In genomic region chr15:66878761-66879160, GRCh38 we compare ENCODE assay signal across 23 cellular contexts.
DNase-seq lines count a peak whose midpoint lies in the region; ATAC-seq, FAIRE-seq and TF ChIP-seq lines count a peak whose summit lies in the region.
"Had no signal": no experiment of that assay in that cellular context is flagged by ENCODE, and none has a peak within 500 bp of the region (broad histone marks: within the 10 kb centered on the region; RNA-seq: fewer than 3 reads in every experiment).

No MANE protein-coding gene starts in this region.

- H3K4me2 ChIP-seq in A549, result no peak overlapping the region
- peak overlapping the region; percentile 40 for H3K4me2 ChIP-seq in Karpas-422 (ENCODE audit: low read depth, low read length, poor library complexity, severe bottlenecking)

- H3K9me3 ChIP-seq in A549, result no peaks in the 10 kb centered on the region
- no peaks in the 10 kb centered on the region for H3K9me3 ChIP-seq in Karpas-422 (ENCODE audit: low read length)
- H3K9me3 ChIP-seq in prostate gland, result no peaks in the 10 kb centered on the region
- H3K9me3 ChIP-seq: lower lobe of right lung, ovary, uterus had no signal

- TF ChIP-seq CTCF in A549 (IDR thresholded peaks at IDR 0.05) (no peak), nephron (IDR thresholded peaks at IDR 0.05; ENCODE audit: unreplicated experiment in 3 of 3) (no peak), HFFc6 (IDR thresholded peaks at IDR 0.05) (no peak), prostate gland (IDR thresholded peaks at IDR 0.05) (no peak)

- TF ChIP-seq EP300 in A549 (IDR thresholded peaks at IDR 0.05), result no peak

- H3K4me1 ChIP-seq in A549, result peaks cover 32% of the 10 kb centered on the region
- H3K4me1 ChIP-seq in Karpas-422 (ENCODE audit: low read length), result peaks cover 65% of the 10 kb centered on the region
- H3K4me1 ChIP-seq in prostate gland (replicated peaks), result no peaks in the 10 kb centered on the region

- H3K4me3 Mint-ChIP-seq in nephron (no peak overlapping the region), HFFc6 (no peak overlapping the region)
- H3K4me3 Mint-ChIP-seq: activated naive CD4-positive, alpha-beta T cell treated with anti-CD3 and anti-CD28 coated beads, Interleukin-2, amount 10 ng/mL, durations not matched to agents 7 days and 5 days; activated T-cell treated with anti-CD3 and anti-CD28 coated beads, Interleukin-2, amount 50 U/mL, for 4 hours; effector memory CD8-positive, alpha-beta T cell had no signal

- H3K36me3 ChIP-seq in Karpas-422 (ENCODE audit: insufficient read depth, low read length), result no peaks in the 10 kb centered on the region
- H3K36me3 ChIP-seq in prostate gland, result no peaks in the 10 kb centered on the region
- H3K36me3 ChIP-seq: lower lobe of right lung, ovary, uterus had no signal

- H3K79me2 ChIP-seq in Karpas-422 (ENCODE audit: low read length), result no peaks in the 10 kb centered on the region

- ATAC-seq in A549 (no peak), HG03280 (IDR thresholded peaks at IDR 0.05; ENCODE audit: unreplicated experiment) (no peak)
- ATAC-seq: activated T-cell treated with anti-CD3 and anti-CD28 coated beads, Interleukin-2, amount 50 U/mL, for 4 hours; effector memory CD8-positive, alpha-beta T cell; stimulated activated naive CD8-positive, alpha-beta T cell treated with anti-CD3 and anti-CD28 coated beads, Interleukin-15, Interleukin-2, amounts not matched to agents 100 U/mL and 50 U/mL, for 24 hours had no signal

- no peaks in the 10 kb centered on the region for H3K36me3 Mint-ChIP-seq in nephron (ENCODE audit: low read depth)
- peaks cover 4% of the 10 kb centered on the region; the same call in 1 of the 2 replicates for H3K36me3 Mint-ChIP-seq in HFFc6 (ENCODE audit: low read depth)
- H3K36me3 Mint-ChIP-seq: activated naive CD4-positive, alpha-beta T cell treated with anti-CD3 and anti-CD28 coated beads, Interleukin-2, amount 10 ng/mL, durations not matched to agents 7 days and 5 days; CD4-positive, CD25-positive, alpha-beta regulatory T cell had no signal

- whole genome bisulfite sequencing in A549 (ENCODE audit: missing lambda C conversion rate), result 82% methylated on average over 4 of the region's 4 CpGs
- 91% methylated on average over 4 of the region's 4 CpGs for WGBS in prostate gland

- no peaks in the 10 kb centered on the region for H3K9me3 Mint-ChIP-seq in nephron
- H3K9me3 Mint-ChIP-seq in HFFc6, result no peaks in the 10 kb centered on the region
- H3K9me3 Mint-ChIP-seq: activated naive CD4-positive, alpha-beta T cell treated with anti-CD3 and anti-CD28 coated beads, Interleukin-2, amount 10 ng/mL, durations not matched to agents 7 days and 5 days; activated T-cell treated with anti-CD3 and anti-CD28 coated beads, Interleukin-2, amount 50 U/mL, for 4 hours; effector memory CD8-positive, alpha-beta T cell had no signal

- H2AFZ ChIP-seq in Karpas-422 (ENCODE audit: low read length), result peak overlapping the region; percentile 32; the same call in 1 of the 2 replicates

- DNase-seq in A549 (ENCODE audit: low read depth in 1 of 2, low spot score in 1 of 2) (no peak), Karpas-422 (peak; percentile 61), HFFc6 (no peak), prostate gland (ENCODE audit: low spot score) (no peak)
- peak; percentile 20 for DNase-seq in activated CD8-positive, alpha-beta memory T cell treated with anti-CD3 and anti-CD28 coated beads, Interleukin-2, amount 50 U/mL, for 48 hours
- no peak for DNase-seq in activated naive CD4-positive, alpha-beta T cell treated with Interleukin-2 at 50 U/mL for 16 hours
- DNase-seq: activated CD4-positive, alpha-beta T cell treated with anti-CD3 and anti-CD28 coated beads, Interleukin-2, amount 50 U/mL, for 1 hour; activated naive CD4-positive, alpha-beta T cell treated with anti-CD3 and anti-CD28 coated beads, Interleukin-2, amount 10 ng/mL, durations not matched to agents 7 days and 5 days; activated T-cell treated with anti-CD3 and anti-CD28 coated beads, Interleukin-2, amount 50 U/mL, for 4 hours; CD4-positive, CD25-positive, alpha-beta regulatory T cell; DMS 273 treated with DMSO at 0.1 percent for 48 hours; effector memory CD8-positive, alpha-beta T cell; H7; lower lobe of right lung; NCI-H2227 treated with DMSO at 0.1 percent for 48 hours; ovary; stimulated activated naive CD8-positive, alpha-beta T cell treated with anti-CD3 and anti-CD28 coated beads, Interleukin-15, Interleukin-2, amounts not matched to agents 100 U/mL and 50 U/mL, for 24 hours; T-helper 1 cell; uterus had no signal

- H3K4me3 ChIP-seq in A549 (no peak overlapping the region), Karpas-422 (ENCODE audit: low read length) (no peak overlapping the region), prostate gland (no peak overlapping the region)
- H3K4me3 ChIP-seq: lower lobe of right lung, ovary, uterus had no signal

- TF ChIP-seq RAD21 in A549 (conservative IDR thresholded peaks at IDR 0.05 in 1 of 2, IDR thresholded peaks at IDR 0.05 in 1 of 2), result no peak

- POLR2A ChIA-PET in A549 (lab: Yijun Ruan, JAX), result no interaction called here

- intact Hi-C loops in prostate gland (cut with DNase I), result no loop called here

- FAIRE-seq in A549 (lab: Jason Lieb, UNC), result peak; percentile 43
- FAIRE-seq: astrocyte, GM12891 had no signal

- H3K27me3 ChIP-seq in Karpas-422 (ENCODE audit: low read length), result no peaks in the 10 kb centered on the region
- no peaks in the 10 kb centered on the region for H3K27me3 ChIP-seq in prostate gland (replicated peaks; ENCODE audit: insufficient read depth)
- H3K27me3 ChIP-seq: ovary, uterus had no signal

- peaks cover 53% of the 10 kb centered on the region for H3K4me1 Mint-ChIP-seq in nephron
- peaks cover 42% of the 10 kb centered on the region for H3K4me1 Mint-ChIP-seq in HFFc6 (ENCODE audit: low read depth)
- H3K4me1 Mint-ChIP-seq: activated naive CD4-positive, alpha-beta T cell treated with anti-CD3 and anti-CD28 coated beads, Interleukin-2, amount 10 ng/mL, durations not matched to agents 7 days and 5 days; CD4-positive, CD25-positive, alpha-beta regulatory T cell had no signal

- H3K27ac ChIP-seq in A549 (peak overlapping the region in 1 of 2 experiments; percentile 64; a peak in 3 of 6 replicates), Karpas-422 (ENCODE audit: low read length) (0 out of 2 replicates have a peak overlapping the region, but pooled peaks have one; percentile 38), prostate gland (no peak overlapping the region)
- H3K27ac ChIP-seq: lower lobe of right lung, ovary had no signal

- H4K20me1 ChIP-seq in Karpas-422 (ENCODE audit: insufficient read depth, low read depth, low read length), result no peaks in the 10 kb centered on the region

- peak overlapping the region in 2 of 3 experiments; percentile 26 to 45 for H3K27ac Mint-ChIP-seq in nephron
- H3K27ac Mint-ChIP-seq in HFFc6, result no peak overlapping the region
- H3K27ac Mint-ChIP-seq: activated naive CD4-positive, alpha-beta T cell treated with anti-CD3 and anti-CD28 coated beads, Interleukin-2, amount 10 ng/mL, durations not matched to agents 7 days and 5 days; CD4-positive, CD25-positive, alpha-beta regulatory T cell; effector memory CD8-positive, alpha-beta T cell had no signal

- H3K9ac ChIP-seq in Karpas-422 (ENCODE audit: low read length), result peak overlapping the region; percentile 36

- TF ChIP-seq POLR2A in A549 (IDR thresholded peaks at IDR 0.05; ENCODE audit: low read length) (no peak), prostate gland (IDR thresholded peaks at IDR 0.05) (no peak)

- CTCF ChIA-PET in A549 (lab: Yijun Ruan, JAX), result interaction anchor here (1.1 to 6.3 kb wide), 3 partner anchors 15 to 105 kb away, joined by 3 to 42 read pairs (median 5); no protein-coding TSS in a partner anchor

- H3K9me2 ChIP-seq in Karpas-422 (replicated peaks; ENCODE audit: insufficient read depth, low read length), result no peaks in the 10 kb centered on the region

- H3K27me3 Mint-ChIP-seq in nephron (ENCODE audit: low read depth) (peaks cover 8% of the 10 kb centered on the region), HFFc6 (ENCODE audit: insufficient read depth) (peaks cover 12% of the 10 kb centered on the region)

TF ChIP-seq in A549, 52 proteins besides CTCF, POLR2A, EP300 and RAD21:
- no peak for TF ChIP-seq SREBF2 (IDR thresholded peaks at IDR 0.05)
- TF ChIP-seq TFCP2L1 (CRISPR knock-in tag; IDR thresholded peaks at IDR 0.05), result no peak
- TF ChIP-seq ELK1 (IDR thresholded peaks at IDR 0.05; ENCODE audit: low read depth, low read length), result no peak
- TF ChIP-seq MYC (IDR thresholded peaks at IDR 0.05; ENCODE audit: borderline replicate concordance, low read length), result no peak
- no peak for TF ChIP-seq RFX5 (IDR thresholded peaks at IDR 0.05)
- no peak for TF ChIP-seq EHF (CRISPR knock-in tag; IDR thresholded peaks at IDR 0.05)

Comparison
In these comparisons a context has a peak if more than half of its experiments do, and no peak if none do; other contexts are left out.
1. DNase-seq: peak in Karpas-422 (single experiment) and activated CD8-positive, alpha-beta memory T cell treated with anti-CD3 and anti-CD28 coated beads, Interleukin-2, amount 50 U/mL, for 48 hours (single experiment); none in A549 (0 of 2), HFFc6 (single experiment), prostate gland (single experiment) and activated naive CD4-positive, alpha-beta T cell treated with Interleukin-2 at 50 U/mL for 16 hours (single experiment).